ENCODE assay signal across 8 cellular contexts in genomic region chr15:72272213-72272996, GRCh38. TPM values are rescaled to one million over a fixed set of nuclear protein-coding genes. Genes with fewer than 3 reads are reported as not detected.
A peak's percentile ranks its signal among the peaks of the same experiment; 100 is the strongest.
DNase-seq lines count a peak whose midpoint lies in the region; ATAC-seq and TF ChIP-seq lines count a peak whose summit lies in the region.

Gene PARP6, minus strand, starts transcription at chr15:72272554. Its CDS starts 5,077 bp downstream, at chr15:72267477.

- peak within 1 kb of the TSS; percentile 95 for H3K27ac Mint-ChIP-seq in progenitor cell of endocrine pancreas

- peaks cover 24% of the 10 kb centered on the region for H3K27me3 Mint-ChIP-seq in progenitor cell of endocrine pancreas

- peak within 1 kb of the TSS; percentile 88 for H3K4me3 Mint-ChIP-seq in progenitor cell of endocrine pancreas (ENCODE audit: low read depth)

- no peaks in the 10 kb centered on the region for H3K9me3 Mint-ChIP-seq in progenitor cell of endocrine pancreas (ENCODE audit: low read depth)

- DNase-seq in NCI-H1436 treated with DMSO at 0.1 percent for 48 hours (lab: John Stamatoyannopoulos, UW): peak; percentile 68
- peak; percentile 97 to 99 (median 98) for DNase-seq in T-helper 1 cell
- peak; percentile 88 for DNase-seq in amniotic stem cell (lab: John Stamatoyannopoulos, UW)
- peak; percentile 99 for DNase-seq in left cardiac atrium
- peak; percentile 93 for DNase-seq in progenitor cell of endocrine pancreas (ENCODE audit: low spot score, unreplicated experiment)
- DNase-seq in ureter (ENCODE audit: low spot score): peak; percentile 99

- intact Hi-C loops in left cardiac atrium (cut with DNase I): loop anchor here in 1 of 2 donors (5.0 kb wide), 2 partner anchors 40 to 70 kb away; partner anchors contain the start of gene PKM

- H3K4me3 ChIP-seq in GM12875 (ENCODE audit: low read depth, low read length): peak within 1 kb of the TSS; percentile 92

- H3K36me3 Mint-ChIP-seq in progenitor cell of endocrine pancreas (ENCODE audit: insufficient read depth): peaks cover 5% of the 10 kb centered on the region

- peaks cover 15% of the 10 kb centered on the region for H3K4me1 Mint-ChIP-seq in progenitor cell of endocrine pancreas (ENCODE audit: low read depth)

- TF ChIP-seq CTCF in GM12875 (IDR thresholded peaks at IDR 0.05; ENCODE audit: borderline replicate concordance, insufficient read depth, low read depth, low read length): peak; percentile 62
- peak; percentile 70 for TF ChIP-seq CTCF in progenitor cell of endocrine pancreas (IDR thresholded peaks at IDR 0.05; ENCODE audit: unreplicated experiment)

- ATAC-seq in HG02798 (IDR thresholded peaks at IDR 0.05; ENCODE audit: poor library complexity, unreplicated experiment) (peak; percentile 97), left cardiac atrium (peak; percentile 99)

RNA-seq across cellular contexts. Expression of gene PARP6, which starts in this region (rescaled TPM):
- total RNA-seq in left cardiac atrium (10 to 100 TPM; 30.4 to 36.0 TPM), progenitor cell of endocrine pancreas (131 and 134 TPM in 2 replicates), ureter (103 TPM)

Comparison
In these comparisons a context has a peak if more than half of its experiments do, and no peak if none do; other contexts are left out.
1. Peak in every context shown above with its lines: DNase-seq, ATAC-seq and H3K4me3 ChIP-seq.